27 cellular contexts compared by ENCODE assay signal in the genomic region with DNA sequence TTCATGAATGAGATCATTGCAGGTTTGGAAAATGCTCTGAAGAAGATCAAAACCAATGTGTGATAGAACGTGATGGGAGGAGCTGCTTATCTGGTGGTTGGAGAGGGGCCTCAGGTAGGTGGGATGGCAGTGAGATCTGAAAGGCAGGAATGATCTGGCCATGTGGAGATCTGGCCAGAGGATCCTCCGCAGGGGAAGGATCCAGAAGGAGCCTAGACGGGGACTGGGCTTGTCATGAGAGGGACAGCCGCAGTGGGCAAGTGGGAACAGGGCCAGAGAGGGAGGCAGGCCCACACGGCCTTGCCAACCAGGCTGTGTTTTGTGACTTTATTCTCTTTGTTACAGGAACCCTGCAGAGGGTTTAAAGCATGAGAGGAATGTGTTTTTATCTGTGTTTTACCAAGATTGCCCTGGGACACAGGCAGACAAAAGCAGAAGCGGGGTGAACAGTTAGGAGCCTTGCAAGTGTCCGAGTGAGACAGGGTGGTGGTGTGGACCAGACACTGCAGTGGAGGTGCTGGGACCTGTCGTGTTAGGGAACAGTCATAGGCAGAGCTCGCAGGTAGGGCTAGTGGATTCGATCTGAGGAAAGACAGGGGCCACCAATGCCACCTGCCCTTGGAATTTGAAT.
DNase-seq lines count a peak whose midpoint lies in the region; ATAC-seq, FAIRE-seq and TF ChIP-seq lines count a peak whose summit lies in the region.
"Had no signal": no experiment of that assay in that cellular context is flagged by ENCODE, and none has a peak within 500 bp of the region (broad histone marks: within the 10 kb centered on the region; RNA-seq: fewer than 3 reads in every experiment).

No MANE protein-coding gene starts in this region.

- H3K9me3 ChIP-seq in astrocyte (ENCODE audit: insufficient read depth, low read depth, low read length) (no peaks in the 10 kb centered on the region), neural progenitor cell (ENCODE audit: low read depth) (no peaks in the 10 kb centered on the region)
- H3K9me3 ChIP-seq: BE2C had no signal

- no peaks in the 10 kb centered on the region for H3K36me3 ChIP-seq in astrocyte (ENCODE audit: insufficient read depth, low read length)
- no peaks in the 10 kb centered on the region for H3K36me3 ChIP-seq in neural progenitor cell
- H3K36me3 ChIP-seq: BE2C had no signal

- H3K9ac ChIP-seq in astrocyte (ENCODE audit: low read length) (no peak overlapping the region), neural progenitor cell (no peak overlapping the region)

- no peak for FAIRE-seq in astrocyte (lab: Jason Lieb, UNC)
- FAIRE-seq: GM19239, H54, HepG2 had no signal

- TF ChIP-seq CTCF in astrocyte (IDR thresholded peaks at IDR 0.05; ENCODE audit: insufficient read depth, low read depth, low read length) (no peak), neural progenitor cell (IDR thresholded peaks at IDR 0.05) (no peak)

- peaks cover 28% of the 10 kb centered on the region for H3F3A ChIP-seq in neural progenitor cell (ENCODE audit: low read depth)

- H3K27me3 ChIP-seq in astrocyte (ENCODE audit: insufficient read depth, low read length) (no peaks in the 10 kb centered on the region), neural progenitor cell (no peaks in the 10 kb centered on the region)
- H3K27me3 ChIP-seq: BE2C had no signal

- no peaks in the 10 kb centered on the region for H3K4me1 ChIP-seq in astrocyte (ENCODE audit: insufficient read depth, low read length)
- peaks cover 46% of the 10 kb centered on the region for H3K4me1 ChIP-seq in neural progenitor cell
- H3K4me1 ChIP-seq: BE2C had no signal

- H3K4me3 ChIP-seq in astrocyte (ENCODE audit: insufficient read depth, low read depth, low read length) (no peak overlapping the region), neural progenitor cell (no peak overlapping the region)
- H3K4me3 ChIP-seq: PC-9 had no signal

- H3K79me2 ChIP-seq in astrocyte (ENCODE audit: insufficient read depth, low read length) (no peaks in the 10 kb centered on the region), neural progenitor cell (ENCODE audit: low read depth) (no peaks in the 10 kb centered on the region)

- H3K4me2 ChIP-seq in astrocyte (ENCODE audit: low read length) = no peak overlapping the region
- H3K4me2 ChIP-seq in neural progenitor cell = no peak overlapping the region
- H3K4me2 ChIP-seq: PC-9 had no signal

- H3K4me3 Mint-ChIP-seq in astrocyte (ENCODE audit: unreplicated experiment) = no peak overlapping the region
- peak overlapping the region; percentile 3 for H3K4me3 Mint-ChIP-seq in neural progenitor cell
- H3K4me3 Mint-ChIP-seq: CD14-positive monocyte; CD8-positive, alpha-beta memory T cell had no signal

- H3K9me3 Mint-ChIP-seq in astrocyte (ENCODE audit: unreplicated experiment) (no peaks in the 10 kb centered on the region), neural progenitor cell (peaks cover 4% of the 10 kb centered on the region)
- H3K9me3 Mint-ChIP-seq: CD14-positive monocyte; CD8-positive, alpha-beta memory T cell had no signal

- no peak for ATAC-seq in HG02678 (IDR thresholded peaks at IDR 0.05; ENCODE audit: unreplicated experiment)
- no peak for ATAC-seq in stimulated activated naive CD8-positive, alpha-beta T cell treated with anti-CD3 and anti-CD28 coated beads, Interleukin-15, Interleukin-2, amounts not matched to agents 100 U/mL and 50 U/mL, for 24 hours
- ATAC-seq: HepG2 had no signal

- H3K27ac ChIP-seq in astrocyte (ENCODE audit: low read depth, low read length) (no peak overlapping the region), neural progenitor cell (no peak overlapping the region)
- H3K27ac ChIP-seq: PC-9 had no signal

- DNase-seq in ELF-1 (ENCODE audit: low read depth, low spot score) (peak; percentile 31), astrocyte (ENCODE audit: low read depth) (no peak), islet precursor cell (peak; percentile 64), neural progenitor cell (ENCODE audit: low spot score) (no peak), NCI-H1417 treated with DMSO at 0.1 percent for 48 hours (lab: John Stamatoyannopoulos, UW) (no peak)
- DNase-seq in stimulated activated naive CD8-positive, alpha-beta T cell treated with anti-CD3 and anti-CD28 coated beads, Interleukin-15, Interleukin-2, amounts not matched to agents 100 U/mL and 50 U/mL, for 24 hours = no peak
- DNase-seq: 8988T; ACHN; BE2C; CD8-positive, alpha-beta memory T cell; DMS79 treated with DMSO at 0.1 percent for 48 hours; Karpas-422; NCI-H1092 treated with DMSO at 0.1 percent for 48 hours; NCI-H1436 treated with DMSO at 0.1 percent for 48 hours; NCI-H187 treated with DMSO at 0.1 percent for 48 hours; NCI-H2171 treated with DMSO at 0.1 percent for 48 hours; NCI-H446; NCI-H524 treated with DMSO at 0.1 percent for 48 hours; NCI-H82; NK-92 treated with Interleukin-12 subunit alpha and Interleukin-12 subunit beta, amount 100 ng/mL, for 24 hours; PC-9; RPMI8226 had no signal

- H3K4me1 Mint-ChIP-seq in astrocyte (ENCODE audit: low read depth, unreplicated experiment) (peaks cover 27% of the 10 kb centered on the region), neural progenitor cell (peaks cover 82% of the 10 kb centered on the region)
- H3K4me1 Mint-ChIP-seq: CD8-positive, alpha-beta memory T cell had no signal

- H4K20me1 ChIP-seq in astrocyte (ENCODE audit: insufficient read depth, low read length) (no peaks in the 10 kb centered on the region), neural progenitor cell (ENCODE audit: low read depth) (no peaks in the 10 kb centered on the region)

- H3K27me3 Mint-ChIP-seq in astrocyte (ENCODE audit: low read depth, unreplicated experiment) = peaks cover 7% of the 10 kb centered on the region
- peaks cover 21% of the 10 kb centered on the region for H3K27me3 Mint-ChIP-seq in neural progenitor cell (ENCODE audit: insufficient read depth, low read depth)

- H2AFZ ChIP-seq in astrocyte (ENCODE audit: low read depth, low read length) = no peak overlapping the region
- no peak overlapping the region for H2AFZ ChIP-seq in neural progenitor cell (replicated peaks)
- H2AFZ ChIP-seq: PC-9 had no signal

- H3K36me3 Mint-ChIP-seq in astrocyte (ENCODE audit: low read depth, unreplicated experiment) (peaks cover 11% of the 10 kb centered on the region), neural progenitor cell (peaks cover 7% of the 10 kb centered on the region)
- H3K36me3 Mint-ChIP-seq: CD14-positive monocyte; CD8-positive, alpha-beta memory T cell had no signal

- peak overlapping the region; percentile 15 for H3K27ac Mint-ChIP-seq in astrocyte (ENCODE audit: unreplicated experiment)
- peak overlapping the region; percentile 82 for H3K27ac Mint-ChIP-seq in neural progenitor cell
- H3K27ac Mint-ChIP-seq: CD14-positive monocyte had no signal

Comparison
In these comparisons a context has a peak if more than half of its experiments do, and no peak if none do; other contexts are left out.
1. DNase-seq: peak in ELF-1 (single experiment) and islet precursor cell (single experiment); none in astrocyte (single experiment), neural progenitor cell (single experiment), NCI-H1417 treated with DMSO at 0.1 percent for 48 hours (single experiment) and stimulated activated naive CD8-positive, alpha-beta T cell treated with anti-CD3 and anti-CD28 coated beads, Interleukin-15, Interleukin-2, amounts not matched to agents 100 U/mL and 50 U/mL, for 24 hours (single experiment).